ENCODE assay signal across 1 cellular context in genomic region chr2:134247679-134248078, GRCh38.
TF ChIP-seq lines count a peak whose summit lies in the region.

No MANE protein-coding gene starts in this region.

TF ChIP-seq in GM12878, 131 proteins besides CTCF, POLR2A, EP300 and RAD21 (continued from another document and continues in another):
- no peak for TF ChIP-seq ZBTB40 (IDR thresholded peaks at IDR 0.05; ENCODE audit: borderline replicate concordance)
- TF ChIP-seq TARDBP (IDR thresholded peaks at IDR 0.05; ENCODE audit: borderline replicate concordance): no peak
- TF ChIP-seq NFXL1 (IDR thresholded peaks at IDR 0.05; ENCODE audit: borderline replicate concordance): no peak
- no peak for TF ChIP-seq USF2 (IDR thresholded peaks at IDR 0.05; ENCODE audit: borderline replicate concordance, low read depth, low read length)
- TF ChIP-seq, protein P1, sequence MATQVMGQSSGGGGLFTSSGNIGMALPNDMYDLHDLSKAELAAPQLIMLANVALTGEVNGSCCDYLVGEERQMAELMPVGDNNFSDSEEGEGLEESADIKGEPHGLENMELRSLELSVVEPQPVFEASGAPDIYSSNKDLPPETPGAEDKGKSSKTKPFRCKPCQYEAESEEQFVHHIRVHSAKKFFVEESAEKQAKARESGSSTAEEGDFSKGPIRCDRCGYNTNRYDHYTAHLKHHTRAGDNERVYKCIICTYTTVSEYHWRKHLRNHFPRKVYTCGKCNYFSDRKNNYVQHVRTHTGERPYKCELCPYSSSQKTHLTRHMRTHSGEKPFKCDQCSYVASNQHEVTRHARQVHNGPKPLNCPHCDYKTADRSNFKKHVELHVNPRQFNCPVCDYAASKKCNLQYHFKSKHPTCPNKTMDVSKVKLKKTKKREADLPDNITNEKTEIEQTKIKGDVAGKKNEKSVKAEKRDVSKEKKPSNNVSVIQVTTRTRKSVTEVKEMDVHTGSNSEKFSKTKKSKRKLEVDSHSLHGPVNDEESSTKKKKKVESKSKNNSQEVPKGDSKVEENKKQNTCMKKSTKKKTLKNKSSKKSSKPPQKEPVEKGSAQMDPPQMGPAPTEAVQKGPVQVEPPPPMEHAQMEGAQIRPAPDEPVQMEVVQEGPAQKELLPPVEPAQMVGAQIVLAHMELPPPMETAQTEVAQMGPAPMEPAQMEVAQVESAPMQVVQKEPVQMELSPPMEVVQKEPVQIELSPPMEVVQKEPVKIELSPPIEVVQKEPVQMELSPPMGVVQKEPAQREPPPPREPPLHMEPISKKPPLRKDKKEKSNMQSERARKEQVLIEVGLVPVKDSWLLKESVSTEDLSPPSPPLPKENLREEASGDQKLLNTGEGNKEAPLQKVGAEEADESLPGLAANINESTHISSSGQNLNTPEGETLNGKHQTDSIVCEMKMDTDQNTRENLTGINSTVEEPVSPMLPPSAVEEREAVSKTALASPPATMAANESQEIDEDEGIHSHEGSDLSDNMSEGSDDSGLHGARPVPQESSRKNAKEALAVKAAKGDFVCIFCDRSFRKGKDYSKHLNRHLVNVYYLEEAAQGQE (IDR thresholded peaks at IDR 0.05; ENCODE audit: low read depth, low read length): no peak
- peak; percentile 81 for TF ChIP-seq EED (IDR thresholded peaks at IDR 0.05; ENCODE audit: low read depth)
- TF ChIP-seq MEF2A (IDR thresholded peaks at IDR 0.05; ENCODE audit: insufficient read depth, low read depth, low read length): no peak
- TF ChIP-seq MLLT1 (IDR thresholded peaks at IDR 0.05): 0 out of 2 replicates have a peak, but pooled peaks have one; percentile 21
- TF ChIP-seq GABPA (IDR thresholded peaks at IDR 0.05; ENCODE audit: low read depth): no peak
- TF ChIP-seq RB1 (IDR thresholded peaks at IDR 0.05; ENCODE audit: borderline replicate concordance): no peak
- no peak for TF ChIP-seq SUPT20H (IDR thresholded peaks at IDR 0.05; ENCODE audit: borderline replicate concordance, control insufficient read depth, low read depth, low read length)
- TF ChIP-seq BCLAF1 (IDR thresholded peaks at IDR 0.05): no peak
- TF ChIP-seq, protein P2, sequence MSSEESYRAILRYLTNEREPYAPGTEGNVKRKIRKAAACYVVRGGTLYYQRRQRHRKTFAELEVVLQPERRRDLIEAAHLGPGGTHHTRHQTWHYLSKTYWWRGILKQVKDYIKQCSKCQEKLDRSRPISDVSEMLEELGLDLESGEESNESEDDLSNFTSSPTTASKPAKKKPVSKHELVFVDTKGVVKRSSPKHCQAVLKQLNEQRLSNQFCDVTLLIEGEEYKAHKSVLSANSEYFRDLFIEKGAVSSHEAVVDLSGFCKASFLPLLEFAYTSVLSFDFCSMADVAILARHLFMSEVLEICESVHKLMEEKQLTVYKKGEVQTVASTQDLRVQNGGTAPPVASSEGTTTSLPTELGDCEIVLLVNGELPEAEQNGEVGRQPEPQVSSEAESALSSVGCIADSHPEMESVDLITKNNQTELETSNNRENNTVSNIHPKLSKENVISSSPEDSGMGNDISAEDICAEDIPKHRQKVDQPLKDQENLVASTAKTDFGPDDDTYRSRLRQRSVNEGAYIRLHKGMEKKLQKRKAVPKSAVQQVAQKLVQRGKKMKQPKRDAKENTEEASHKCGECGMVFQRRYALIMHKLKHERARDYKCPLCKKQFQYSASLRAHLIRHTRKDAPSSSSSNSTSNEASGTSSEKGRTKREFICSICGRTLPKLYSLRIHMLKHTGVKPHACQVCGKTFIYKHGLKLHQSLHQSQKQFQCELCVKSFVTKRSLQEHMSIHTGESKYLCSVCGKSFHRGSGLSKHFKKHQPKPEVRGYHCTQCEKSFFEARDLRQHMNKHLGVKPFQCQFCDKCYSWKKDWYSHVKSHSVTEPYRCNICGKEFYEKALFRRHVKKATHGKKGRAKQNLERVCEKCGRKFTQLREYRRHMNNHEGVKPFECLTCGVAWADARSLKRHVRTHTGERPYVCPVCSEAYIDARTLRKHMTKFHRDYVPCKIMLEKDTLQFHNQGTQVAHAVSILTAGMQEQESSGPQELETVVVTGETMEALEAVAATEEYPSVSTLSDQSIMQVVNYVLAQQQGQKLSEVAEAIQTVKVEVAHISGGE (CRISPR knock-in tag; IDR thresholded peaks at IDR 0.05): no peak
- no peak for TF ChIP-seq SIX5 (IDR thresholded peaks at IDR 0.05; ENCODE audit: low read depth, low read length, severe bottlenecking)
- TF ChIP-seq ATF7 (IDR thresholded peaks at IDR 0.05; ENCODE audit: low read depth): 0 out of 2 replicates have a peak, but pooled peaks have one; percentile 43
- TF ChIP-seq HDAC6 (IDR thresholded peaks at IDR 0.05; ENCODE audit: unreplicated experiment): no peak
- no peak for TF ChIP-seq E4F1 (IDR thresholded peaks at IDR 0.05; ENCODE audit: borderline replicate concordance, partially characterized antibody)
- TF ChIP-seq ETV6 (conservative IDR thresholded peaks at IDR 0.05 in 1 of 2, IDR thresholded peaks at IDR 0.05 in 1 of 2; ENCODE audit: borderline replicate concordance in 1 of 2, low read depth in 1 of 2): peak in 1 of 2 experiments; percentile 62; a peak in 1 of 4 replicates
- TF ChIP-seq RAD51 (IDR thresholded peaks at IDR 0.05): no peak
- TF ChIP-seq SIN3A (IDR thresholded peaks at IDR 0.05; ENCODE audit: low read depth, low read length): no peak
- TF ChIP-seq RELA (IDR thresholded peaks at IDR 0.05; ENCODE audit: borderline replicate concordance, partially characterized antibody): no peak
- TF ChIP-seq IRF4 (IDR thresholded peaks at IDR 0.05; ENCODE audit: low read depth, low read length): peak; percentile 81
- TF ChIP-seq KDM1A (IDR thresholded peaks at IDR 0.05; ENCODE audit: borderline replicate concordance): no peak
- no peak for TF ChIP-seq HSF1 (IDR thresholded peaks at IDR 0.05; ENCODE audit: low read depth, low read length)
- no peak for TF ChIP-seq KAT2A (conservative IDR thresholded peaks at IDR 0.05; ENCODE audit: control insufficient read depth, low read depth, low read length)
- TF ChIP-seq KLF5 (IDR thresholded peaks at IDR 0.05; ENCODE audit: partially characterized antibody): no peak
- TF ChIP-seq TBL1XR1 (IDR thresholded peaks at IDR 0.05; ENCODE audit: low read depth, low read length): no peak
- TF ChIP-seq CREM (IDR thresholded peaks at IDR 0.05; ENCODE audit: low read depth): peak; percentile 51; the same call in 1 of the 2 replicates
